Comparison of ENCODE assay signal across 1 cellular context in genomic region chr16:1732551-1732987, GRCh38.
A peak's percentile ranks its signal among the peaks of the same experiment; 100 is the strongest.
TF ChIP-seq lines count a peak whose summit lies in the region.

No MANE protein-coding gene starts in this region.

TF ChIP-seq in HepG2, 621 proteins besides CTCF, POLR2A, EP300 and RAD21:
- 0 out of 2 replicates have a peak, but pooled peaks have one; percentile 70 for TF ChIP-seq HNRNPL (IDR thresholded peaks at IDR 0.05; ENCODE audit: low read depth, low read length)
